Comparison of ENCODE assay signal across 8 cellular contexts in the genomic region with DNA sequence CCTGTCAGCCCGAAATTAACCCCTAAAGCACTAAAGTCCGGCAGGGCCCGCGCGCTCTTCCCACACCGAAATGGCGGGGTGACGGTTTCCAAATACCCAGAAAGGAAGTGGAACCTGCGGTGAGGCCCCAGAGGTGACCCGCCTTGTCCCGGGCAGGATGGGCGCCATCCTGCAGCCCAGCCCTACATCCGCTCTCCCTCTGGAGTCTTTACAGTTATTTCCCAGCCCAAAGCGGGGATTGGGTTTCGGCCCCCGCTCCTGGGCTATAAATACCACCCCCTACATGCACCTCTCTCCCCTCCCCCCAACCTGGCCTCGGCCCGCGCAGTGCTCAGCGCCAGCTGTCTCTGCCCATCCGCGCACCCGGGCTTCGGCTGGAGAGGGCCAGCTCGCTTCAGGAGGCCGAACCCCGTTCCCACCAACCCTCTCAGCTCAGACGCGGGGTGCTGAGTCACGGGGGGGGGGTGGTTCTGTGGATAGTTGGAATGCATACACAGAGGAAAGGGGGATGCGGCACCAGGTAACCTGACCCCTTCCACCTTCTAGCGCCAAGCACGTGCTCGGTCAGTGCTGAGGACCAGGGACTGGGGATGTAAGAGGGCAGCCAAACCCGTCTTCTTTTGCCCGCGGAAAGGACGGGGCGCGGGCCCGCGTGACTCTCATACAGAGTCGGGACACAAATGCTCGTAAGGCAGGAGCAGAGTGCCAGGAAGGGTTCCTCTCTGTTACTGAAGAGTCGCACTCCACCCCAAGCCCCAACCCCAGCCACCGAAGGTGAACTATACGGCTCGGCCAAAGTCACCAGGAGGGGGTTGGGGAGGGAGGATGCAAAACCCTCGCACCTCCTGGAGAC. TPM values are rescaled to one million over a fixed set of nuclear protein-coding genes. Genes with fewer than 3 reads are reported as not detected.
DNase-seq lines count a peak whose midpoint lies in the region; ATAC-seq and TF ChIP-seq lines count a peak whose summit lies in the region.

A gene (plus strand): TSS at position 344 of the 853 bp plus-strand sequence. CDS start 165 bp downstream, at position 509.

- peak within 1 kb of the TSS; percentile 62 for H3K4me3 ChIP-seq in iPS-15b (ENCODE audit: low read depth, low read length)
- H3K4me3 ChIP-seq in skeletal muscle cell (ENCODE audit: low read depth, low read length), result peak within 1 kb of the TSS; percentile 58

- TF ChIP-seq POLR2A in GM15510 (IDR thresholded peaks at IDR 0.05; ENCODE audit: borderline replicate concordance, extremely low read depth, insufficient read length), result peak; percentile 25

- peaks cover 5% of the 10 kb centered on the region for H3K36me3 ChIP-seq in iPS-15b (ENCODE audit: control insufficient read depth, insufficient read depth, low read length)

- ATAC-seq in HG03175 (IDR thresholded peaks at IDR 0.05; ENCODE audit: unreplicated experiment) (peak; percentile 6), SK-N-SH treated with all-trans-retinoic acid at 6 μM for 48 hours (peak; percentile 20)

- no peaks in the 10 kb centered on the region for H3K9me3 ChIP-seq in iPS-15b (ENCODE audit: control insufficient read depth, insufficient read depth, low read length)

- H3K4me1 ChIP-seq in iPS-15b (ENCODE audit: control insufficient read depth, insufficient read depth, low read length), result peaks cover 11% of the 10 kb centered on the region

- no peak within 1 kb of the TSS for H3K9ac ChIP-seq in iPS-15b (ENCODE audit: low read depth, low read length)

- H3K27me3 ChIP-seq in iPS-15b (ENCODE audit: control insufficient read depth, insufficient read depth, low read length), result peaks cover 54% of the 10 kb centered on the region

- peak; percentile 61 for DNase-seq in A172 (ENCODE audit: low spot score)
- DNase-seq in astrocyte of the hippocampus (ENCODE audit: low read depth, low spot score), result peak; percentile 50
- no peak for DNase-seq in skeletal muscle cell (ENCODE audit: low read depth)
- DNase-seq in NCI-H1930 (lab: John Stamatoyannopoulos, UW), result no peak

TF ChIP-seq in SK-N-SH treated with all-trans-retinoic acid at 6 μM for 48 hours, 23 proteins besides CTCF, POLR2A, EP300 and RAD21:
- TF ChIP-seq TCF4 (CRISPR knock-in tag; IDR thresholded peaks at IDR 0.05; ENCODE audit: borderline replicate concordance) (no peak), PPARA (CRISPR knock-in tag; IDR thresholded peaks at IDR 0.05; ENCODE audit: borderline replicate concordance) (no peak), ZFP3 (CRISPR knock-in tag; IDR thresholded peaks at IDR 0.05) (no peak), GLIS3 (CRISPR knock-in tag; IDR thresholded peaks at IDR 0.05) (no peak), TOX (CRISPR knock-in tag; IDR thresholded peaks at IDR 0.05; ENCODE audit: borderline replicate concordance) (no peak), ESRRG (CRISPR knock-in tag; IDR thresholded peaks at IDR 0.05) (no peak), BACH2 (CRISPR knock-in tag; IDR thresholded peaks at IDR 0.05; ENCODE audit: borderline replicate concordance) (no peak), ZFP30 (CRISPR knock-in tag; IDR thresholded peaks at IDR 0.05) (no peak), CSDC2 (CRISPR knock-in tag; IDR thresholded peaks at IDR 0.05) (no peak), RARB (CRISPR knock-in tag; IDR thresholded peaks at IDR 0.05) (no peak), ZC3H10 (CRISPR knock-in tag; IDR thresholded peaks at IDR 0.05) (no peak), ZNF565 (CRISPR knock-in tag; conservative IDR thresholded peaks at IDR 0.05; ENCODE audit: low read depth) (no peak)
- TF ChIP-seq, protein P1, sequence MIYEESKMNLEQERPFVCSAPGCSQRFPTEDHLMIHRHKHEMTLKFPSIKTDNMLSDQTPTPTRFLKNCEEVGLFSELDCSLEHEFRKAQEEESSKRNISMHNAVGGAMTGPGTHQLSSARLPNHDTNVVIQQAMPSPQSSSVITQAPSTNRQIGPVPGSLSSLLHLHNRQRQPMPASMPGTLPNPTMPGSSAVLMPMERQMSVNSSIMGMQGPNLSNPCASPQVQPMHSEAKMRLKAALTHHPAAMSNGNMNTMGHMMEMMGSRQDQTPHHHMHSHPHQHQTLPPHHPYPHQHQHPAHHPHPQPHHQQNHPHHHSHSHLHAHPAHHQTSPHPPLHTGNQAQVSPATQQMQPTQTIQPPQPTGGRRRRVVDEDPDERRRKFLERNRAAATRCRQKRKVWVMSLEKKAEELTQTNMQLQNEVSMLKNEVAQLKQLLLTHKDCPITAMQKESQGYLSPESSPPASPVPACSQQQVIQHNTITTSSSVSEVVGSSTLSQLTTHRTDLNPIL (CRISPR knock-in tag; IDR thresholded peaks at IDR 0.05; ENCODE audit: low read depth), result no peak

RNA-seq across cellular contexts. Expression of the gene that starts here (rescaled TPM):
- total RNA-seq in A172 (2014; rRNA removed; shearing (Covaris generic)), result not detected in 2 replicates

Comparison
In these comparisons a context has a peak if more than half of its experiments do, and no peak if none do; other contexts are left out.
1. Peak in DNase-seq in A172; RNA of the gene not detected or under 1 TPM.